8 cellular contexts compared by ENCODE assay signal in the genomic region with DNA sequence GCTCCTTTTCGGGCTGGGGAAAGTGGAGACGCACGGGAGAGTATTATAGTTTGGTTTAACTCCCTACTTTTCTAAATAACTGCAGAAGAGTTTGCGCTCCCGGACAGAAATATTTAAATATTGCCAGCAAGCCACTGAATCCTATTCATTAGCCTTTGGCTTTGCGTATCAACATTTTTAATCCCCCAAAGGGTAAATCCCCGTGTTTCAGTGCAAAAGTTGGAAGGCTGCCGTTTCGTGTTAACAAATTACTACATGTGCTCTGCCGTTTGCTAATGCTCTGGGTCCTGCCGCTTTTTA. TPM values are rescaled to one million over a fixed set of nuclear protein-coding genes. Genes with fewer than 3 reads are reported as not detected.
A peak's percentile ranks its signal among the peaks of the same experiment; 100 is the strongest.
DNase-seq lines count a peak whose midpoint lies in the region; ATAC-seq and TF ChIP-seq lines count a peak whose summit lies in the region.

No MANE protein-coding gene starts in this region.

- TF ChIP-seq CTCF in AG04450 (IDR thresholded peaks at IDR 0.05; ENCODE audit: low read depth, low read length) = no peak
- TF ChIP-seq CTCF in coronary artery (IDR thresholded peaks at IDR 0.05) = no peak

- H3K27ac ChIP-seq in AG04450 (ENCODE audit: low read depth, low read length) (peak overlapping the region; percentile 39), coronary artery (peak overlapping the region; percentile 23 to 54)

- POLR2A ChIA-PET in AG04450 (lab: Yijun Ruan, JAX) = interaction anchor here (0.7 to 1.3 kb wide), 9 partner anchors 9 to 377 kb away, joined by 3 to 5 read pairs (median 3); no protein-coding TSS in a partner anchor
- POLR2A ChIA-PET in naive thymus-derived CD8-positive, alpha-beta T cell (lab: Charles Lee) = interaction anchor here (0.7 to 1.3 kb wide), 4 partner anchors 32 to 1778 kb away, joined by 3 to 5 read pairs (median 3); partner anchors contain the start of gene DCAF4

- no peaks in the 10 kb centered on the region for H3K9me3 Mint-ChIP-seq in naive thymus-derived CD8-positive, alpha-beta T cell

- no peaks in the 10 kb centered on the region for H3K36me3 Mint-ChIP-seq in naive thymus-derived CD8-positive, alpha-beta T cell

- no peaks in the 10 kb centered on the region; the same call in 1 of the 2 replicates for H3K9me3 ChIP-seq in AG04450 (ENCODE audit: control insufficient read depth, insufficient read depth, low read length)

- H3K27me3 Mint-ChIP-seq in naive thymus-derived CD8-positive, alpha-beta T cell = peaks cover 20 to 58% (median 39%) of the 10 kb centered on the region in 5 donors

- peak overlapping the region; percentile 12 to 92 (median 86) for H3K27ac Mint-ChIP-seq in naive thymus-derived CD8-positive, alpha-beta T cell

- no peak for ATAC-seq in naive thymus-derived CD8-positive, alpha-beta T cell
- ATAC-seq in GM18858 (IDR thresholded peaks at IDR 0.05; ENCODE audit: unreplicated experiment) = no peak
- ATAC-seq in GM19023 (IDR thresholded peaks at IDR 0.05; ENCODE audit: unreplicated experiment) = no peak

- H3K4me3 ChIP-seq in AG04450 (ENCODE audit: low read depth, low read length) = peak overlapping the region; percentile 57
- peak overlapping the region; percentile 86 for H3K4me3 ChIP-seq in Jurkat, Clone E6-1 (ENCODE audit: low read length)
- peak overlapping the region; percentile 85 for H3K4me3 ChIP-seq in coronary artery

- H3K4me3 Mint-ChIP-seq in naive thymus-derived CD8-positive, alpha-beta T cell = peak overlapping the region; percentile 88 to 99 (median 95)

- DNase-seq in AG04450 (ENCODE audit: low read depth, low spot score) (no peak), coronary artery (ENCODE audit: low spot score) (no peak), Kasumi-1 (lab: John Stamatoyannopoulos, UW) (no peak), AG08395 (ENCODE audit: low spot score) (no peak)
- DNase-seq in Jurkat, Clone E6-1 (ENCODE audit: low read depth, low spot score) = no peak
- no peak for DNase-seq in naive thymus-derived CD8-positive, alpha-beta T cell

- H3K27me3 ChIP-seq in AG04450 (ENCODE audit: control insufficient read depth, insufficient read depth, low read length) = no peaks in the 10 kb centered on the region

- CTCF ChIA-PET in AG04450 (lab: Charles Lee) = interaction anchor here (0.7 to 2.6 kb wide), 7 partner anchors 9 to 380 kb away, joined by 3 to 15 read pairs (median 5); no protein-coding TSS in a partner anchor

- peaks cover 14 to 29% (median 25%) of the 10 kb centered on the region in 4 donors for H3K4me1 Mint-ChIP-seq in naive thymus-derived CD8-positive, alpha-beta T cell

RNA-seq across cellular contexts. Expression of gene DPF3, which starts 0.4 kb away (rescaled TPM):
- polyA plus RNA-seq in AG04450 (2011; rRNA removed) = 15.8 and 18.1 TPM in 2 replicates
- 61.3 and 67.1 TPM in 2 replicates for polyA minus RNA-seq in AG04450 (2011; rRNA and poly(A)+ RNA removed)
- 6.5 TPM for polyA plus RNA-seq in Jurkat, Clone E6-1 (2012; ENCODE audit: insufficient read depth, insufficient read length)
- total RNA-seq in naive thymus-derived CD8-positive, alpha-beta T cell = under 1 TPM; 0.55 to 0.58 TPM
- polyA plus RNA-seq in naive thymus-derived CD8-positive, alpha-beta T cell = under 1 TPM; 0.35 to 0.52 (median 0.38) TPM

RNA-seq across cellular contexts. Expression of gene DCAF4, which starts 32.0 kb away (rescaled TPM):
- polyA plus RNA-seq in AG04450 (2011; rRNA removed) = 14.7 and 14.8 TPM in 2 replicates
- 19.2 and 27.9 TPM in 2 replicates for polyA minus RNA-seq in AG04450 (2011; rRNA and poly(A)+ RNA removed)
- polyA plus RNA-seq in Jurkat, Clone E6-1 (2012; ENCODE audit: insufficient read depth, insufficient read length) = 28.7 TPM
- total RNA-seq in naive thymus-derived CD8-positive, alpha-beta T cell = 10 to 100 TPM; 32.4 to 32.8 TPM
- 10 to 100 TPM in 1 of 3 donors, 1 to 10 TPM in 2; 7.9 to 11.1 (median 9.0) TPM for polyA plus RNA-seq in naive thymus-derived CD8-positive, alpha-beta T cell

Comparison
In these comparisons a context has a peak if more than half of its experiments do, and no peak if none do; other contexts are left out.
1. RNA of gene DPF3, which starts 0.4 kb away (polyA plus RNA-seq): 15.8 to 18.1 TPM in AG04450; 0.35 to 0.52 TPM in naive thymus-derived CD8-positive, alpha-beta T cell; every median in the first group is over 10 times any median in the second.
2. Peak in every context shown above with its lines, with median percentiles within 50 percentile points of each other: H3K4me3 ChIP-seq.